Comparison of ENCODE assay signal across 20 cellular contexts in the genomic region with DNA sequence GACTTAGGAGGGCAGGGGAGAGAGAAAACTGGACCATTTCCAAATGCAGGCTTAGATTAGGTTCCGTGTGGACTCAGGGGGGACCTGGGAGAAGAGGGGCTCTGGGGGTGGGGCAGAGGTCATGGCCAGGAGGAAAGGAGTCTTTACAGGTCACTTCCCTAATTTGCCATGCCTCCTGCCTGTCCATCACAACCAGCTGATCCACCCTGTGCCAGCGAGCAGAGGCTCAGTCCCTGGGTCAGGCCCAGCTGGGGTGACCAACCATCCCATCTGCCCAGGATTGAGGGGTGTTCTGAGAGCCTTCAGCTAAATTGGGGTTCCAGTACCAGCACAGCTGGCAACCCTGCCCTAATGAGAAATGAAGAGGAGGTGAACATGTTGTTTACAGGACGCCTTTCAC.
"Had no signal": no experiment of that assay in that cellular context is flagged by ENCODE, and none has a peak within 500 bp of the region (broad histone marks: within the 10 kb centered on the region; RNA-seq: fewer than 3 reads in every experiment).

No MANE protein-coding gene starts in this region.

- H3K36me3 Mint-ChIP-seq: activated naive CD4-positive, alpha-beta T cell treated with anti-CD3 and anti-CD28 coated beads, Interleukin-2, amount 50 U/mL, for 24 hours had no signal

- H3K27ac Mint-ChIP-seq: activated CD8-positive, alpha-beta memory T cell treated with anti-CD3 and anti-CD28 coated beads, Interleukin-2, amount 10 ng/mL, durations not matched to agents 7 days and 5 days; nephron; progenitor cell of endocrine pancreas had no signal

- H3K36me3 ChIP-seq: adrenal gland, gastroesophageal sphincter, lower lobe of right lung, neutrophil, ovary, right lobe of liver, transverse colon had no signal

- H3K27me3 Mint-ChIP-seq: activated naive CD4-positive, alpha-beta T cell treated with anti-CD3 and anti-CD28 coated beads, Interleukin-2, amount 50 U/mL, for 24 hours; progenitor cell of endocrine pancreas had no signal

- H3K9ac ChIP-seq: SK-N-SH had no signal

- H3K27ac ChIP-seq: adrenal gland, body of pancreas, gastroesophageal sphincter, hepatocyte, lower lobe of right lung, neutrophil, ovary, right lobe of liver, testis, transverse colon had no signal

- H3K79me2 ChIP-seq: hepatocyte had no signal

- H3K4me3 ChIP-seq: adrenal gland, body of pancreas, gastroesophageal sphincter, hepatocyte, lower lobe of right lung, mucosa of descending colon, ovary, right lobe of liver, testis, transverse colon had no signal

- H3K4me2 ChIP-seq: hepatocyte, SK-N-SH had no signal

- H3K27me3 ChIP-seq: adrenal gland, body of pancreas, gastroesophageal sphincter, hepatocyte, neutrophil, ovary, right lobe of liver, testis, transverse colon had no signal

- DNase-seq: activated CD4-positive, CD25-positive, alpha-beta regulatory T cell; body of pancreas; effector CD4-positive, alpha-beta T cell; kidney; lower lobe of right lung; ovary; right lobe of liver; SK-N-SH; SW 1271; testis had no signal

- H2AFZ ChIP-seq: hepatocyte had no signal

- H3K4me1 ChIP-seq: gastroesophageal sphincter, lower lobe of right lung, right lobe of liver, testis, transverse colon had no signal

- H3K9me2 ChIP-seq: SK-N-SH had no signal

- H3K9me3 Mint-ChIP-seq: activated naive CD4-positive, alpha-beta T cell treated with anti-CD3 and anti-CD28 coated beads, Interleukin-2, amount 50 U/mL, for 24 hours had no signal

- H3K4me3 Mint-ChIP-seq: activated CD8-positive, alpha-beta memory T cell treated with anti-CD3 and anti-CD28 coated beads, Interleukin-2, amount 10 ng/mL, durations not matched to agents 7 days and 5 days; nephron had no signal

- ATAC-seq: body of pancreas, gastroesophageal sphincter, lower lobe of right lung, right lobe of liver had no signal

- H3K9me3 ChIP-seq: adrenal gland, body of pancreas, gastroesophageal sphincter, lower lobe of right lung, mucosa of descending colon, neutrophil, ovary, right lobe of liver, SK-N-SH, testis, transverse colon had no signal
